ENCODE assay signal across 9 cellular contexts in the genomic region with DNA sequence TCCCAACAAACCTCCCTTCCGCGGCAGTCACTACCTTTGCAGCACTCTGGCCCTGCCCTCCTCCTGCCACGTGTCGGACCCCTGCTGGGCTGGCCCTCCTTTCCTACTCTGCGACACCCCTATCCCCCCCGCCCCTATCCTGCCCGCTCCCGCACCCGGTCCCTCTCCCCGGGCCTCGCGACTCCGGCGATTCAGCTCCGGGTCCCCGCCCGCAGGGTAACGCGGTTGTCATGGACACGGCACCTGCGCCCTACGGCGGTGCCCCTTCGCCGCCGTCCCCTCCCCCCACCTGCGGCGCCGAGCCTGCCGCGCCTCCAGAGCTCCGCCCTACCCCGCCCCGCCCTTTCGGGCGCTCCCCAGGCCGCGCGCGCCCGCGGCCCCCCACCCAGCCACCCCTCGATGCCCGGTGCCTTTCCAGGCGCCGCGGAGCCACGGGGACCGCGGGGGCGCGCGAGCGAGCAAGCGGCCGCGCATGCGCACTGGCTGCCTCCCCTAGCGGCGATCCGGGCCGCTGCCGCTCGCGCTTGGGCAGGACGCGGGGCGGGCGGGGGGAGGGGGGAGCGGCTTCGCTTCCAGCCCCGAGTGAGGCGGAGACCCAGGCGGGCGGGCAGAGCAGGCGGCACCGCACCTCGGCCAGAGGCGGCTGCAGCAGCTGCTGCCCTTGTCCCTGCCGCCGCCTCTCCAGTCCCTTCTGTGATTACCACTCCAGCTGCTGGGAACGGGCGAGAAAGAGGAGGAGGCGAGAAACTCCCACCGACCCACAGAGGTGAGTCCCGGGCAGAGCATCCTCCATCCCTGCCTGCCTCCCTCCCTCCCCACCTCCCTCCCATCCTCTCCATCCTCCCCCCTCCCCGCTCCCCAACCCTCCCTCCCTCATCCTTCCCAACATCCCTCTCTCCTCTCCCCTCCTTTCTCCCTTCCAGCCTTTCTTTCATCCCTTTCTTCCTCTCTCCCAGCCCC. TPM values are rescaled to one million over a fixed set of nuclear protein-coding genes. Genes with fewer than 3 reads are reported as not detected.
DNase-seq lines count a peak whose midpoint lies in the region; ATAC-seq and TF ChIP-seq lines count a peak whose summit lies in the region.
"Had no signal": no experiment of that assay in that cellular context is flagged by ENCODE, and none has a peak within 500 bp of the region (broad histone marks: within the 10 kb centered on the region; RNA-seq: fewer than 3 reads in every experiment).

TSS of gene CTNNA2 (plus strand) at position 610 of the 960 bp plus-strand sequence.

- ATAC-seq in CD8-positive, alpha-beta T cell: no peak
- ATAC-seq in GM19452 (IDR thresholded peaks at IDR 0.05; ENCODE audit: unreplicated experiment) (peak; percentile 56), left ventricle myocardium superior (peak; percentile 37)
- peak; percentile 47 for ATAC-seq in activated CD8-positive, alpha-beta T cell treated with anti-CD3 and anti-CD28 coated beads, Interleukin-2, amount 10 ng/mL, durations not matched to agents 7 days and 5 days

- no peak within 1 kb of the TSS for H3K27ac Mint-ChIP-seq in CD8-positive, alpha-beta T cell
- no peak within 1 kb of the TSS for H3K27ac Mint-ChIP-seq in activated CD8-positive, alpha-beta T cell treated with anti-CD3 and anti-CD28 coated beads, Interleukin-2, amount 10 ng/mL, durations not matched to agents 7 days and 5 days

- no peak for DNase-seq in CD8-positive, alpha-beta T cell
- DNase-seq in NCI-H146 treated with DMSO at 0.1 percent for 48 hours (lab: John Stamatoyannopoulos, UW; ENCODE audit: unreplicated experiment) (peak; percentile 70), left ventricle myocardium superior (peak; percentile 35), posterior cingulate gyrus (peak; percentile 56 to 97 (median 76)), NCI-H226 (no peak), GOT3 (lab: John Stamatoyannopoulos, UW) (no peak)
- DNase-seq in activated CD8-positive, alpha-beta T cell treated with anti-CD3 and anti-CD28 coated beads, Interleukin-2, amount 10 ng/mL, durations not matched to agents 7 days and 5 days: peak; percentile 27

- no peaks in the 10 kb centered on the region for H3K27me3 ChIP-seq in CD8-positive, alpha-beta T cell (ENCODE audit: insufficient read depth, low read length)

- H3K4me1 ChIP-seq in CD8-positive, alpha-beta T cell (ENCODE audit: insufficient read depth, low read length): no peaks in the 10 kb centered on the region

- peaks cover 3% of the 10 kb centered on the region for H3K4me1 Mint-ChIP-seq in CD8-positive, alpha-beta T cell (ENCODE audit: low read depth)
- peaks cover 3% of the 10 kb centered on the region for H3K4me1 Mint-ChIP-seq in activated CD8-positive, alpha-beta T cell treated with anti-CD3 and anti-CD28 coated beads, Interleukin-2, amount 10 ng/mL, durations not matched to agents 7 days and 5 days (ENCODE audit: low read depth)

- H3K36me3 ChIP-seq in CD8-positive, alpha-beta T cell (ENCODE audit: insufficient read depth, low read length): no peaks in the 10 kb centered on the region

- intact Hi-C loops in CD8-positive, alpha-beta T cell (cut with DNase I, micrococcal nuclease): no loop called here
- intact Hi-C loops in left ventricle myocardium superior (cut with micrococcal nuclease): no loop called here
- intact Hi-C loops in posterior cingulate gyrus (cut with DNase I): loop anchor here (10.0 kb wide), 1 partner anchor 342 kb away; no protein-coding TSS in a partner anchor

- no peak within 1 kb of the TSS for H3K27ac ChIP-seq in CD8-positive, alpha-beta T cell (ENCODE audit: low read depth, low read length)
- H3K27ac ChIP-seq: epithelial cell of prostate had no signal

- POLR2A ChIA-PET in CD8-positive, alpha-beta T cell (lab: Charles Lee): no interaction called here
- POLR2A ChIA-PET in activated CD8-positive, alpha-beta T cell treated with anti-CD3 and anti-CD28 coated beads, Interleukin-2, amount 10 ng/mL, durations not matched to agents 7 days and 5 days (lab: Charles Lee): no interaction called here

- H3K36me3 Mint-ChIP-seq in CD8-positive, alpha-beta T cell: no peaks in the 10 kb centered on the region
- H3K36me3 Mint-ChIP-seq in activated CD8-positive, alpha-beta T cell treated with anti-CD3 and anti-CD28 coated beads, Interleukin-2, amount 10 ng/mL, durations not matched to agents 7 days and 5 days (ENCODE audit: low read depth): no peaks in the 10 kb centered on the region

- peaks cover 20% of the 10 kb centered on the region for H3K27me3 Mint-ChIP-seq in CD8-positive, alpha-beta T cell (ENCODE audit: low read depth)
- H3K27me3 Mint-ChIP-seq in activated CD8-positive, alpha-beta T cell treated with anti-CD3 and anti-CD28 coated beads, Interleukin-2, amount 10 ng/mL, durations not matched to agents 7 days and 5 days (ENCODE audit: low read depth): no peaks in the 10 kb centered on the region

- CTCF ChIA-PET in CD8-positive, alpha-beta T cell (lab: Charles Lee): no interaction called here
- CTCF ChIA-PET in activated CD8-positive, alpha-beta T cell treated with anti-CD3 and anti-CD28 coated beads, Interleukin-2, amount 10 ng/mL, durations not matched to agents 7 days and 5 days (lab: Charles Lee): no interaction called here

- TF ChIP-seq CTCF in CD8-positive, alpha-beta T cell (IDR thresholded peaks at IDR 0.05): no peak

- H3K9me3 Mint-ChIP-seq in CD8-positive, alpha-beta T cell: peaks cover 5% of the 10 kb centered on the region
- no peaks in the 10 kb centered on the region for H3K9me3 Mint-ChIP-seq in activated CD8-positive, alpha-beta T cell treated with anti-CD3 and anti-CD28 coated beads, Interleukin-2, amount 10 ng/mL, durations not matched to agents 7 days and 5 days (ENCODE audit: insufficient read depth)

- H3K4me3 Mint-ChIP-seq in CD8-positive, alpha-beta T cell: peak within 1 kb of the TSS; percentile 31
- peak within 1 kb of the TSS; percentile 18 for H3K4me3 Mint-ChIP-seq in activated CD8-positive, alpha-beta T cell treated with anti-CD3 and anti-CD28 coated beads, Interleukin-2, amount 10 ng/mL, durations not matched to agents 7 days and 5 days

- H3K4me3 ChIP-seq in CD8-positive, alpha-beta T cell (ENCODE audit: low read depth, low read length): no peak within 1 kb of the TSS

- no peaks in the 10 kb centered on the region for H3K9me3 ChIP-seq in CD8-positive, alpha-beta T cell (ENCODE audit: low read length)

RNA-seq across cellular contexts. Expression of gene CTNNA2, which starts in this region (rescaled TPM):
- not detected for total RNA-seq in CD8-positive, alpha-beta T cell
- total RNA-seq in activated CD8-positive, alpha-beta T cell treated with anti-CD3 and anti-CD28 coated beads, Interleukin-2, amount 10 ng/mL, durations not matched to agents 7 days and 5 days: not detected
- not detected for total RNA-seq in left ventricle myocardium superior

Comparison
In these comparisons a context has a peak if more than half of its experiments do, and no peak if none do; other contexts are left out.
1. Peak in DNase-seq and ATAC-seq in activated CD8-positive, alpha-beta T cell treated with anti-CD3 and anti-CD28 coated beads, Interleukin-2, amount 10 ng/mL, durations not matched to agents 7 days and 5 days; RNA of the gene not detected or under 1 TPM.
2. Peak in DNase-seq and ATAC-seq in left ventricle myocardium superior; RNA of the gene not detected or under 1 TPM.
3. DNase-seq: peak in NCI-H146 treated with DMSO at 0.1 percent for 48 hours (single experiment) and posterior cingulate gyrus (10 of 10); none in CD8-positive, alpha-beta T cell (0 of 7), NCI-H226 (single experiment) and GOT3 (single experiment).